15 cellular contexts compared by ENCODE assay signal in genomic region chr7:30612658-30613265, GRCh38. TPM values are rescaled to one million over a fixed set of nuclear protein-coding genes. Genes with fewer than 3 reads are reported as not detected.
DNase-seq lines count a peak whose midpoint lies in the region; ATAC-seq and TF ChIP-seq lines count a peak whose summit lies in the region.
"Had no signal": no experiment of that assay in that cellular context is flagged by ENCODE, and none has a peak within 500 bp of the region (broad histone marks: within the 10 kb centered on the region; RNA-seq: fewer than 3 reads in every experiment).

No MANE protein-coding gene starts in this region.

- peaks cover 7 to 18% (median 9%) of the 10 kb centered on the region in 4 donors for H3K4me1 Mint-ChIP-seq in CD4-positive, alpha-beta memory T cell
- no peaks in the 10 kb centered on the region for H3K4me1 Mint-ChIP-seq in GM23338
- peaks cover 43% of the 10 kb centered on the region for H3K4me1 Mint-ChIP-seq in activated naive CD8-positive, alpha-beta T cell treated with anti-CD3 and anti-CD28 coated beads for 36 hours

- ATAC-seq in GM23338: no peak
- no peak for ATAC-seq in GM21786 (IDR thresholded peaks at IDR 0.05; ENCODE audit: unreplicated experiment)
- no peak for ATAC-seq in body of pancreas
- ATAC-seq: effector memory CD8-positive, alpha-beta T cell had no signal

- H3K23ac ChIP-seq in neuronal stem cell (ENCODE audit: low read depth, low read length, poor library complexity): no peak overlapping the region

- no peaks in the 10 kb centered on the region for H3K9me3 Mint-ChIP-seq in CD4-positive, alpha-beta memory T cell
- H3K9me3 Mint-ChIP-seq in GM23338: no peaks in the 10 kb centered on the region
- no peaks in the 10 kb centered on the region for H3K9me3 Mint-ChIP-seq in activated naive CD8-positive, alpha-beta T cell treated with anti-CD3 and anti-CD28 coated beads for 36 hours
- H3K9me3 Mint-ChIP-seq: effector memory CD8-positive, alpha-beta T cell had no signal

- H3K9me2 ChIP-seq in GM23338 (ENCODE audit: insufficient read depth): no peaks in the 10 kb centered on the region

- H3K4me1 ChIP-seq in CD4-positive, alpha-beta memory T cell (ENCODE audit: insufficient read depth, low read length): no peaks in the 10 kb centered on the region
- H3K4me1 ChIP-seq in GM23338 (ENCODE audit: insufficient read depth) (no peaks in the 10 kb centered on the region), body of pancreas (peaks cover 7% of the 10 kb centered on the region), neuronal stem cell (ENCODE audit: control insufficient read depth in 2 of 2, insufficient read depth in 1 of 2, low read depth in 1 of 2, low read length in 2 of 2) (no peaks in the 10 kb centered on the region)
- H3K4me1 ChIP-seq: left ventricle myocardium inferior, SJCRH30 had no signal

- no peak for TF ChIP-seq CTCF in GM23338 (conservative IDR thresholded peaks at IDR 0.05; ENCODE audit: low read depth in 2 of 2)
- TF ChIP-seq CTCF in body of pancreas (IDR thresholded peaks at IDR 0.05): no peak

- peaks cover 63% of the 10 kb centered on the region for H3K36me3 ChIP-seq in CD4-positive, alpha-beta memory T cell (ENCODE audit: insufficient read depth, low read length)
- H3K36me3 ChIP-seq in GM23338 (ENCODE audit: insufficient read depth) (peaks cover 80% of the 10 kb centered on the region), body of pancreas (replicated peaks in 1 of 2; ENCODE audit: insufficient read depth in 1 of 2, low read depth in 2 of 2) (peaks cover 0 to 12% of the 10 kb centered on the region in 2 donors), neuronal stem cell (replicated peaks in 1 of 2; ENCODE audit: control insufficient read depth in 2 of 2, insufficient read depth in 2 of 2, low read length in 2 of 2) (peaks cover 25 to 97% of the 10 kb centered on the region in 2 donors)

- H3K27ac Mint-ChIP-seq in CD4-positive, alpha-beta memory T cell: peak overlapping the region in 4 of 7 donors; percentile 0 to 47 (median 12)
- no peak overlapping the region for H3K27ac Mint-ChIP-seq in GM23338
- H3K27ac Mint-ChIP-seq in activated naive CD8-positive, alpha-beta T cell treated with anti-CD3 and anti-CD28 coated beads for 36 hours: peak overlapping the region; percentile 55

- CTCF ChIA-PET in CD4-positive, alpha-beta memory T cell (lab: Charles Lee; ENCODE audit: partially characterized antibody): interaction anchor here (1.1 kb wide), 1 partner anchor 10 kb away, joined by 3 read pairs; no protein-coding TSS in a partner anchor

- no peaks in the 10 kb centered on the region; the same call in 1 of the 2 replicates for H3F3A ChIP-seq in GM23338 (replicated peaks; ENCODE audit: low read depth)

- no peak overlapping the region for H3K4me3 ChIP-seq in CD4-positive, alpha-beta memory T cell (ENCODE audit: low read length in 2 of 2)
- no peak overlapping the region for H3K4me3 ChIP-seq in GM23338
- no peak overlapping the region for H3K4me3 ChIP-seq in skeletal muscle cell (ENCODE audit: low read depth, low read length)
- no peak overlapping the region for H3K4me3 ChIP-seq in body of pancreas
- no peak overlapping the region for H3K4me3 ChIP-seq in neuronal stem cell (ENCODE audit: low read length in 2 of 2)
- H3K4me3 ChIP-seq: left ventricle myocardium inferior, SJCRH30 had no signal

- H4K91ac ChIP-seq in neuronal stem cell (ENCODE audit: low read depth, low read length, poor library complexity): no peak overlapping the region

- no peak overlapping the region for H2BK12ac ChIP-seq in neuronal stem cell (ENCODE audit: low read length)

- H3K4me2 ChIP-seq in GM23338 (no peak overlapping the region), neuronal stem cell (ENCODE audit: insufficient read depth, low read length, poor library complexity, severe bottlenecking) (no peak overlapping the region)

- H2AK5ac ChIP-seq in neuronal stem cell (ENCODE audit: low read depth, low read length): no peak overlapping the region

- no peak for DNase-seq in CD4-positive, alpha-beta memory T cell
- DNase-seq in GM23338 (ENCODE audit: low spot score): no peak
- no peak for DNase-seq in activated naive CD8-positive, alpha-beta T cell treated with anti-CD3 and anti-CD28 coated beads for 36 hours
- peak; percentile 18 for DNase-seq in skeletal muscle cell (ENCODE audit: low read depth)
- DNase-seq in body of pancreas: no peak
- DNase-seq in neuronal stem cell (ENCODE audit: low spot score): no peak
- DNase-seq: activated CD4-positive, CD25-positive, alpha-beta regulatory T cell; amniotic stem cell; effector memory CD8-positive, alpha-beta T cell; left ventricle myocardium inferior; NCI-H1417 treated with DMSO at 0.1 percent for 48 hours; NCI-H774; SJCRH30 had no signal

- no peak overlapping the region for H3K27ac ChIP-seq in CD4-positive, alpha-beta memory T cell (ENCODE audit: low read depth, low read length)
- 0 out of 2 replicates have a peak overlapping the region, but pooled peaks have one; percentile 64 for H3K27ac ChIP-seq in GM23338 (ENCODE audit: low read depth)
- no peak overlapping the region for H3K27ac ChIP-seq in body of pancreas
- H3K27ac ChIP-seq in neuronal stem cell (replicated peaks; ENCODE audit: low read length): no peak overlapping the region
- H3K27ac ChIP-seq: left ventricle myocardium inferior, neutrophil, SJCRH30 had no signal

- no peak overlapping the region for H3K9ac ChIP-seq in neuronal stem cell (ENCODE audit: low read depth, low read length, poor library complexity)

- H3K4me3 Mint-ChIP-seq in CD4-positive, alpha-beta memory T cell: no peak overlapping the region
- H3K4me3 Mint-ChIP-seq in GM23338: no peak overlapping the region
- no peak overlapping the region for H3K4me3 Mint-ChIP-seq in activated naive CD8-positive, alpha-beta T cell treated with anti-CD3 and anti-CD28 coated beads for 36 hours
- H3K4me3 Mint-ChIP-seq: effector memory CD8-positive, alpha-beta T cell had no signal

- no peak overlapping the region for H2BK120ac ChIP-seq in neuronal stem cell (ENCODE audit: low read depth, low read length)

- peaks cover 59 to 90% of the 10 kb centered on the region in 2 donors for H3K36me3 Mint-ChIP-seq in CD4-positive, alpha-beta memory T cell
- H3K36me3 Mint-ChIP-seq in GM23338 (ENCODE audit: low read depth): peaks cover 96% of the 10 kb centered on the region
- H3K36me3 Mint-ChIP-seq in activated naive CD8-positive, alpha-beta T cell treated with anti-CD3 and anti-CD28 coated beads for 36 hours: peaks cover 48% of the 10 kb centered on the region

- H3K4ac ChIP-seq in neuronal stem cell (ENCODE audit: low read length): no peak overlapping the region

- H2AFZ ChIP-seq in GM23338 (no peak overlapping the region), neuronal stem cell (ENCODE audit: low read length) (no peak overlapping the region)

- no peaks in the 10 kb centered on the region for H3K9me3 ChIP-seq in CD4-positive, alpha-beta memory T cell (ENCODE audit: control insufficient read depth in 1 of 2, low read length in 2 of 2)
- no peaks in the 10 kb centered on the region for H3K9me3 ChIP-seq in body of pancreas
- H3K9me3 ChIP-seq in neuronal stem cell (replicated peaks in 1 of 2; ENCODE audit: control insufficient read depth in 2 of 2, insufficient read depth in 1 of 2, low read depth in 1 of 2, low read length in 2 of 2): no peaks in the 10 kb centered on the region
- H3K9me3 ChIP-seq: left ventricle myocardium inferior, neutrophil, SJCRH30 had no signal

- peaks cover 48% of the 10 kb centered on the region for H4K20me1 ChIP-seq in GM23338 (replicated peaks; ENCODE audit: insufficient read depth)

- H3K14ac ChIP-seq in neuronal stem cell (ENCODE audit: low read length): no peak overlapping the region

- H2BK5ac ChIP-seq in neuronal stem cell (ENCODE audit: low read length): no peak overlapping the region

- intact Hi-C loops in CD4-positive, alpha-beta memory T cell (cut with micrococcal nuclease): no loop called here
- intact Hi-C loops in body of pancreas (cut with DNase I): no loop called here

- H3K79me2 ChIP-seq in GM23338 (replicated peaks; ENCODE audit: insufficient read depth): peaks cover 93% of the 10 kb centered on the region

- no peaks in the 10 kb centered on the region for H3K27me3 ChIP-seq in CD4-positive, alpha-beta memory T cell (ENCODE audit: insufficient read depth, low read length)
- H3K27me3 ChIP-seq in GM23338 (ENCODE audit: insufficient read depth): no peaks in the 10 kb centered on the region
- no peaks in the 10 kb centered on the region for H3K27me3 ChIP-seq in body of pancreas
- no peaks in the 10 kb centered on the region for H3K27me3 ChIP-seq in neuronal stem cell (ENCODE audit: control insufficient read depth in 3 of 3, insufficient read depth in 3 of 3, low read depth in 1 of 3, low read length in 3 of 3)
- H3K27me3 ChIP-seq: neutrophil, SJCRH30 had no signal

- H3K18ac ChIP-seq in neuronal stem cell (ENCODE audit: low read length): no peak overlapping the region

- 84 to 87% methylated on average over 6 of the region's 6 CpGs for WGBS in body of pancreas, 2 donors
- no CpG with 5 or more reads among the region's 6 CpGs for WGBS in neuronal stem cell (ENCODE audit: extremely low coverage in 2 of 2, insufficient read length in 2 of 2, insufficient replicate concordance in 1 of 2), 2 donors

- H3K27me3 Mint-ChIP-seq in CD4-positive, alpha-beta memory T cell: no peaks in the 10 kb centered on the region
- no peaks in the 10 kb centered on the region for H3K27me3 Mint-ChIP-seq in GM23338 (ENCODE audit: insufficient read depth, low read depth, poor library complexity)
- H3K27me3 Mint-ChIP-seq in activated naive CD8-positive, alpha-beta T cell treated with anti-CD3 and anti-CD28 coated beads for 36 hours: no peaks in the 10 kb centered on the region
- H3K27me3 Mint-ChIP-seq: effector memory CD8-positive, alpha-beta T cell had no signal

- no peak for TF ChIP-seq POLR2A in body of pancreas (IDR thresholded peaks at IDR 0.05)

- POLR2A ChIA-PET in CD4-positive, alpha-beta memory T cell (lab: Charles Lee; ENCODE audit: partially characterized antibody): interaction anchor here (1.1 kb wide), 1 partner anchor 19 kb away, joined by 3 read pairs; no protein-coding TSS in a partner anchor

- no peak overlapping the region for H2BK15ac ChIP-seq in neuronal stem cell (ENCODE audit: low read length)

- no peak overlapping the region for H4K8ac ChIP-seq in neuronal stem cell (ENCODE audit: low read depth, low read length)

- no peaks in the 10 kb centered on the region for H3K79me1 ChIP-seq in neuronal stem cell (ENCODE audit: low read depth, low read length)

TF ChIP-seq in GM23338, 12 proteins besides CTCF, POLR2A, EP300 and RAD21 (continues in another document):
- TF ChIP-seq EZH2 (IDR thresholded peaks at IDR 0.05; ENCODE audit: low read depth, unreplicated experiment): no peak

RNA-seq across cellular contexts. Expression of gene GARS1, which starts 18.1 kb away (rescaled TPM):
- 100 to 1,000 TPM in 1 of 2 experiments, 10 to 100 TPM in 1; 79.8 to 101 TPM for total RNA-seq in CD4-positive, alpha-beta memory T cell
- polyA plus RNA-seq in CD4-positive, alpha-beta memory T cell: 10 to 100 TPM; 74.5 to 80.7 TPM
- total RNA-seq in GM23338 (2014; rRNA removed; shearing (Covaris generic)): 241 and 271 TPM in 2 replicates
- polyA plus RNA-seq in GM23338 (2016; fragmentation: Nextera tagmentation; extraction: Ambion mirVana): 198 and 207 TPM in 2 replicates
- total RNA-seq in activated naive CD8-positive, alpha-beta T cell treated with anti-CD3 and anti-CD28 coated beads for 36 hours: 100 to 1,000 TPM; 366 to 384 TPM
- total RNA-seq in body of pancreas: 10 to 100 TPM; 43.1 to 70.9 TPM
- 102 TPM for polyA plus RNA-seq in neuronal stem cell (2013, experiment 1 of 2)
- polyA plus RNA-seq in neuronal stem cell (2013, experiment 2 of 2): 101 TPM
